In the genomic region with DNA sequence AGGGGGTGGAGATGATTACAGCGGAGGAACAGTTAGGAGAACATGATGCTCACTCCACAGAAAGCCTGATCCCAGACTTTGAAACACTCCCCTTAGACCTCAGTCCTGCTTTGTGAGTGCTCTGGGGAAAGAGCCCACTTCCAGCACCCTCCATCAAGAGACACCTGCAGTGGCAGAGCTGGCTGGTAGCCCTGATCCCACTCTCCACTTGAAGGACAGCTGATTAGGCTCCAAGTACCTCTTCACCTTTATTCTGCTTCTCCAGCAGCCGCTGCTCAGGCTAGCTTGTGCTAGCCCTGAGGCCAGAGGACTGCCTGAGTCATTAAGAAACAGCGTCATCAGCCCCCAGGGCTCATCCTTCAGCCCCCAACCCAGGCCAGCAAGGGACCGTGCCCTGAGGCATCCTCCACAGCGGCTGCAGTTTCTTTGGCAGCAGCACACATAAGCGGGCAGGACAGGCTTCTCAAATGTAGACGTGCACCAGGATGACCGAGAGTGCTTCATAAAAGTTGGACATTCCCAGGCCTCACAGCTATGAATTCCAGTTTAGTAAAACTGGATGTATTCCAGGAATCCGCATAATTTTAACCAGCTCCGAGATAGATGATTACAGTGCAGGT, we compare ENCODE assay signal across 18 cellular contexts.
"Had no signal": no experiment of that assay in that cellular context is flagged by ENCODE, and none has a peak within 500 bp of the region (broad histone marks: within the 10 kb centered on the region; RNA-seq: fewer than 3 reads in every experiment).

No MANE protein-coding gene starts in this region.

- H3K4me3 ChIP-seq: esophagus muscularis mucosa, left ventricle myocardium inferior, stomach, testis had no signal

- DNase-seq: activated B cell treated with CpG ODN at 0.5 μM for 24 hours; activated CD4-positive, alpha-beta T cell treated with anti-CD3 and anti-CD28 coated beads, Interleukin-2, amount 10 ng/mL, durations not matched to agents 24 days and 14 days; activated CD8-positive, alpha-beta memory T cell treated with anti-CD3 and anti-CD28 coated beads, Interleukin-2, amount 50 U/mL, for 48 hours; activated gamma-delta T cell; activated T-cell treated with anti-CD3 and anti-CD28 coated beads, Interleukin-2, amount 50 U/mL, for 72 hours; amniotic stem cell; caudate nucleus; hippocampal formation; left ventricle myocardium inferior; natural killer cell; retina; stimulated activated CD4-positive, alpha-beta T cell treated with anti-CD3 and anti-CD28 coated beads, Interleukin-12 subunit alpha, Interleukin-12 subunit beta, amount 100 ng/mL, for 4 hours; stimulated activated CD4-positive, alpha-beta T cell treated with anti-CD3 and anti-CD28 coated beads, Interleukin-2, amount 100 ng/mL, for 24 hours; stomach; testis had no signal

- H3K36me3 ChIP-seq: esophagus muscularis mucosa, left ventricle myocardium inferior, neutrophil, stomach had no signal

- H3K4me1 ChIP-seq: parathyroid adenoma, stomach had no signal

- H2AFZ ChIP-seq: parathyroid adenoma had no signal

- H3K27ac ChIP-seq: esophagus muscularis mucosa, left ventricle myocardium inferior, neutrophil, parathyroid adenoma, stomach, testis had no signal

- H3K9me3 ChIP-seq: esophagus muscularis mucosa, left ventricle myocardium inferior, neutrophil, stomach, testis had no signal

- H3K9ac ChIP-seq: parathyroid adenoma had no signal

- H3K79me2 ChIP-seq: parathyroid adenoma had no signal

- H3K27me3 ChIP-seq: testis had no signal
